In the genomic region with DNA sequence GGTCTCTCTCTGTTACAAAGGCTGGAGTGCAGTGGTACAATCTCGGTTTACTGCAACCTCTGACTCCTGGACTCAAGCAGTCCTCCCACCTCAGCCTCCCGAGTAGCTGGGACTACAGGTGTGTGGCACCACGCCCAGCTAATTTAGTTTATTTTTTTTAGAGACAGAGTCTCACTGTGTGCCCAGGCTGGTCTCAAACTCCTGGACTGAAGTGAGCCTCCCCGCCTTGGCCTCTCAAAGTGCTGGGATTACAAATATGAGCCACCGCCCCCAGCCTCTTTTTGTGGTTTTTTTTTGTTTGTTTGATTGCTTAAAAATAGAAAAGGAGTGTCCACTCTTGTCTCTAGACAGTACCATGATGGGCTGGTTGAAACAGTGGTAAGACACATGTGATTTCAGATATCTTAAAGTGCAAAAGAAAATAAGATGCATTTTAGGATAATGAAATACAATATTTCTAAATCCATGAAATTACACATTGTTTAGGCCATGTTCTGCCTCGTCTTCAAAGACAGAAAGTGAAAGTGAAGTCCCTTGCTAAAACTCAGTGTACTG, we compare ENCODE assay signal across 9 cellular contexts. TPM values are rescaled to one million over a fixed set of nuclear protein-coding genes. Genes with fewer than 3 reads are reported as not detected.
DNase-seq lines count a peak whose midpoint lies in the region; ATAC-seq and TF ChIP-seq lines count a peak whose summit lies in the region.
"Had no signal": no experiment of that assay in that cellular context is flagged by ENCODE, and none has a peak within 500 bp of the region (broad histone marks: within the 10 kb centered on the region; RNA-seq: fewer than 3 reads in every experiment).

No MANE protein-coding gene starts in this region.

- intact Hi-C loops in upper lobe of right lung (cut with DNase I) = no loop called here

- H3K27ac ChIP-seq in brain microvascular endothelial cell = peak overlapping the region; percentile 71
- peak overlapping the region; percentile 75 for H3K27ac ChIP-seq in upper lobe of right lung

- TF ChIP-seq CTCF in brain microvascular endothelial cell (IDR thresholded peaks at IDR 0.05; ENCODE audit: low read depth, low read length, missing control alignments) (no peak), upper lobe of right lung (IDR thresholded peaks at IDR 0.05) (no peak)

- H3K9ac ChIP-seq in mucosa of stomach (ENCODE audit: low read length) = peak overlapping the region; percentile 33

- in situ Hi-C loops in brain microvascular endothelial cell (cut with HindIII; ENCODE audit: low pct_ligation_motif_present, low sequenced_read_pairs) = no loop called here

- ATAC-seq in upper lobe of right lung = no peak
- no peak for ATAC-seq in HG03565 (IDR thresholded peaks at IDR 0.05; ENCODE audit: unreplicated experiment)

- H3K27me3 ChIP-seq in brain microvascular endothelial cell (replicated peaks) (no peaks in the 10 kb centered on the region), mucosa of stomach (ENCODE audit: control insufficient read depth, insufficient read depth, low read length) (no peaks in the 10 kb centered on the region), upper lobe of right lung (no peaks in the 10 kb centered on the region)

- H3K4me1 Mint-ChIP-seq in activated naive CD4-positive, alpha-beta T cell treated with anti-CD3 and anti-CD28 coated beads, Interleukin-2, amount 50 U/mL, for 24 hours = peaks cover 32% of the 10 kb centered on the region

- DNase-seq in activated naive CD4-positive, alpha-beta T cell treated with Interleukin-2 at 50 U/mL for 16 hours = no peak
- DNase-seq in brain microvascular endothelial cell = no peak
- no peak for DNase-seq in upper lobe of right lung
- DNase-seq in NCI-H510A (lab: John Stamatoyannopoulos, UW) = no peak
- DNase-seq in DMS153 (lab: John Stamatoyannopoulos, UW) = no peak
- DNase-seq: NCI-H510A treated with DMSO at 0.1 percent for 48 hours had no signal

- H3K27ac Mint-ChIP-seq in activated naive CD4-positive, alpha-beta T cell treated with anti-CD3 and anti-CD28 coated beads, Interleukin-2, amount 50 U/mL, for 24 hours = peak overlapping the region; percentile 87

- H3K27me3 Mint-ChIP-seq in activated naive CD4-positive, alpha-beta T cell treated with anti-CD3 and anti-CD28 coated beads, Interleukin-2, amount 50 U/mL, for 24 hours = no peaks in the 10 kb centered on the region

- H3K4me3 Mint-ChIP-seq in activated naive CD4-positive, alpha-beta T cell treated with anti-CD3 and anti-CD28 coated beads, Interleukin-2, amount 50 U/mL, for 24 hours = peak overlapping the region; percentile 79

- H3K9me3 Mint-ChIP-seq in activated naive CD4-positive, alpha-beta T cell treated with anti-CD3 and anti-CD28 coated beads, Interleukin-2, amount 50 U/mL, for 24 hours = no peaks in the 10 kb centered on the region

- no peaks in the 10 kb centered on the region for H3K36me3 Mint-ChIP-seq in activated naive CD4-positive, alpha-beta T cell treated with anti-CD3 and anti-CD28 coated beads, Interleukin-2, amount 50 U/mL, for 24 hours

- H3K36me3 ChIP-seq in brain microvascular endothelial cell (replicated peaks) (no peaks in the 10 kb centered on the region), mucosa of stomach (ENCODE audit: control insufficient read depth, insufficient read depth, low read length) (no peaks in the 10 kb centered on the region), upper lobe of right lung (no peaks in the 10 kb centered on the region)

- H3K4me3 ChIP-seq in brain microvascular endothelial cell (ENCODE audit: low read depth, low read length) (peak overlapping the region; percentile 39), mucosa of stomach (ENCODE audit: low read length) (no peak overlapping the region), upper lobe of right lung (peak overlapping the region; percentile 25)

- H3K4me1 ChIP-seq in mucosa of stomach (ENCODE audit: control insufficient read depth, insufficient read depth, low read length) (peaks cover 35% of the 10 kb centered on the region), upper lobe of right lung (peaks cover 25% of the 10 kb centered on the region)

- H3K9me3 ChIP-seq in mucosa of stomach (ENCODE audit: control insufficient read depth, low read length) = no peaks in the 10 kb centered on the region
- H3K9me3 ChIP-seq in upper lobe of right lung = no peaks in the 10 kb centered on the region

RNA-seq across cellular contexts. Expression of a gene that starts 27.4 kb away (rescaled TPM):
- total RNA-seq in upper lobe of right lung = 21.7 TPM

RNA-seq across cellular contexts. Expression of a gene that starts 43.7 kb away (rescaled TPM):
- total RNA-seq in upper lobe of right lung = 79.7 TPM

RNA-seq across cellular contexts. Expression of a gene that starts 57.2 kb away (rescaled TPM):
- not detected for total RNA-seq in upper lobe of right lung
